ENCODE assay signal across 1 cellular context in the genomic region with DNA sequence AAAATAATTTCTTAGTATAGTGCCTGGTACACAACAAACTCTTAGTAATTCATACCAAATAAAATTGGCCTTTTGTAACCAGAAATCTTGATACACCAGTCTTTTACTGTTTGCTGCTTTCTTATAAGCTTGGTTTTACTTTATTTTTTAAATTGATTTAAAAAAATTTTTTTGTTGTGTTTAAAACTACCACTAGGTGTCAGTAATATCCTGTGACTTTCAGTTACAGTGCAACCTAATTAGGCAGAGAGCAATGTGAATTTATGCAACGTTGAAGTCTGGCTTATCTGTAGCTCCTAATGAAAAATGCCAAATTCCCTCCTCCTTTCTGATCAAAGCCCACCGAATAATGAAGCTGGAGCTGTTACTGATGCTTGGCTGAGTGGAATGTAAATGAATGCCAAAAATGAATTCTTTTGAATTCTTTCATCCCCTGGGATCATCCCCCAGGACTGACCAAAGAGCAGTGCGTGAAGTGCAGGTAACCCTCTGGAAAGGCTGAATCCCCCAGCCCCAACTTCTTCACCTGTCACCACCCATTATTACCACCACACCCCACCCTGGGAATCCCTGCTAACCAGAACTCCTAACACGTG.
TF ChIP-seq lines count a peak whose summit lies in the region.

No MANE protein-coding gene starts in this region.

TF ChIP-seq in GM23338, 12 proteins besides CTCF, POLR2A, EP300 and RAD21 (continued from another document):
- TF ChIP-seq, protein P1, sequence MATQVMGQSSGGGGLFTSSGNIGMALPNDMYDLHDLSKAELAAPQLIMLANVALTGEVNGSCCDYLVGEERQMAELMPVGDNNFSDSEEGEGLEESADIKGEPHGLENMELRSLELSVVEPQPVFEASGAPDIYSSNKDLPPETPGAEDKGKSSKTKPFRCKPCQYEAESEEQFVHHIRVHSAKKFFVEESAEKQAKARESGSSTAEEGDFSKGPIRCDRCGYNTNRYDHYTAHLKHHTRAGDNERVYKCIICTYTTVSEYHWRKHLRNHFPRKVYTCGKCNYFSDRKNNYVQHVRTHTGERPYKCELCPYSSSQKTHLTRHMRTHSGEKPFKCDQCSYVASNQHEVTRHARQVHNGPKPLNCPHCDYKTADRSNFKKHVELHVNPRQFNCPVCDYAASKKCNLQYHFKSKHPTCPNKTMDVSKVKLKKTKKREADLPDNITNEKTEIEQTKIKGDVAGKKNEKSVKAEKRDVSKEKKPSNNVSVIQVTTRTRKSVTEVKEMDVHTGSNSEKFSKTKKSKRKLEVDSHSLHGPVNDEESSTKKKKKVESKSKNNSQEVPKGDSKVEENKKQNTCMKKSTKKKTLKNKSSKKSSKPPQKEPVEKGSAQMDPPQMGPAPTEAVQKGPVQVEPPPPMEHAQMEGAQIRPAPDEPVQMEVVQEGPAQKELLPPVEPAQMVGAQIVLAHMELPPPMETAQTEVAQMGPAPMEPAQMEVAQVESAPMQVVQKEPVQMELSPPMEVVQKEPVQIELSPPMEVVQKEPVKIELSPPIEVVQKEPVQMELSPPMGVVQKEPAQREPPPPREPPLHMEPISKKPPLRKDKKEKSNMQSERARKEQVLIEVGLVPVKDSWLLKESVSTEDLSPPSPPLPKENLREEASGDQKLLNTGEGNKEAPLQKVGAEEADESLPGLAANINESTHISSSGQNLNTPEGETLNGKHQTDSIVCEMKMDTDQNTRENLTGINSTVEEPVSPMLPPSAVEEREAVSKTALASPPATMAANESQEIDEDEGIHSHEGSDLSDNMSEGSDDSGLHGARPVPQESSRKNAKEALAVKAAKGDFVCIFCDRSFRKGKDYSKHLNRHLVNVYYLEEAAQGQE (IDR thresholded peaks at IDR 0.05; ENCODE audit: unreplicated experiment): no peak
- TF ChIP-seq EZH2phosphoT487 (IDR thresholded peaks at IDR 0.05; ENCODE audit: unreplicated experiment): no peak
TF ChIP-seq in GM23338: peak in this region for 0.
